In the genomic region with DNA sequence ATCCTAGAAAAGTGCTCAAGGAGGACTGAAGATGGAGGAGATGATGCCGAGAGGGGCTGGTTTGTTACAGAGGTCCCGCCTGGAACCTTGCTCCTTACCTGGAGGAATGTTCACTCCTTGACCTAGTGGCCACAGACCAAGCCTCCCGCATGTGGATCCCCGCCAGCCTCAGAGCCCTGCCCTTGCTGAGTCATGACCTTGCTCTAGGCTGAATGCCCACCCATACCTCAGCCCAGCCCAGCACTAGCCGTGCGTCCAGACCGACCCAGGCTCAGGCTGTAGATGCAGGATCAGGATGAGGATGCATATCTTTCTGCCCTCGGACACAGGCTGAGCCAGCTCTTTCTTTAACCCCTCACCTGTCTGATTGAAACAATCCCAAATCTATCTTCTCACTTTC, we compare ENCODE assay signal across 1 cellular context.
TF ChIP-seq lines count a peak whose summit lies in the region.

No MANE protein-coding gene starts in this region.

TF ChIP-seq in GM23338, 12 proteins besides CTCF, POLR2A, EP300 and RAD21 (continued from another document):
- TF ChIP-seq, protein P1, sequence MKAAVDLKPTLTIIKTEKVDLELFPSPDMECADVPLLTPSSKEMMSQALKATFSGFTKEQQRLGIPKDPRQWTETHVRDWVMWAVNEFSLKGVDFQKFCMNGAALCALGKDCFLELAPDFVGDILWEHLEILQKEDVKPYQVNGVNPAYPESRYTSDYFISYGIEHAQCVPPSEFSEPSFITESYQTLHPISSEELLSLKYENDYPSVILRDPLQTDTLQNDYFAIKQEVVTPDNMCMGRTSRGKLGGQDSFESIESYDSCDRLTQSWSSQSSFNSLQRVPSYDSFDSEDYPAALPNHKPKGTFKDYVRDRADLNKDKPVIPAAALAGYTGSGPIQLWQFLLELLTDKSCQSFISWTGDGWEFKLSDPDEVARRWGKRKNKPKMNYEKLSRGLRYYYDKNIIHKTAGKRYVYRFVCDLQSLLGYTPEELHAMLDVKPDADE (IDR thresholded peaks at IDR 0.05) = no peak
- no peak for TF ChIP-seq POLR2AphosphoS5 (IDR thresholded peaks at IDR 0.05; ENCODE audit: low read depth)
- TF ChIP-seq, protein P2, sequence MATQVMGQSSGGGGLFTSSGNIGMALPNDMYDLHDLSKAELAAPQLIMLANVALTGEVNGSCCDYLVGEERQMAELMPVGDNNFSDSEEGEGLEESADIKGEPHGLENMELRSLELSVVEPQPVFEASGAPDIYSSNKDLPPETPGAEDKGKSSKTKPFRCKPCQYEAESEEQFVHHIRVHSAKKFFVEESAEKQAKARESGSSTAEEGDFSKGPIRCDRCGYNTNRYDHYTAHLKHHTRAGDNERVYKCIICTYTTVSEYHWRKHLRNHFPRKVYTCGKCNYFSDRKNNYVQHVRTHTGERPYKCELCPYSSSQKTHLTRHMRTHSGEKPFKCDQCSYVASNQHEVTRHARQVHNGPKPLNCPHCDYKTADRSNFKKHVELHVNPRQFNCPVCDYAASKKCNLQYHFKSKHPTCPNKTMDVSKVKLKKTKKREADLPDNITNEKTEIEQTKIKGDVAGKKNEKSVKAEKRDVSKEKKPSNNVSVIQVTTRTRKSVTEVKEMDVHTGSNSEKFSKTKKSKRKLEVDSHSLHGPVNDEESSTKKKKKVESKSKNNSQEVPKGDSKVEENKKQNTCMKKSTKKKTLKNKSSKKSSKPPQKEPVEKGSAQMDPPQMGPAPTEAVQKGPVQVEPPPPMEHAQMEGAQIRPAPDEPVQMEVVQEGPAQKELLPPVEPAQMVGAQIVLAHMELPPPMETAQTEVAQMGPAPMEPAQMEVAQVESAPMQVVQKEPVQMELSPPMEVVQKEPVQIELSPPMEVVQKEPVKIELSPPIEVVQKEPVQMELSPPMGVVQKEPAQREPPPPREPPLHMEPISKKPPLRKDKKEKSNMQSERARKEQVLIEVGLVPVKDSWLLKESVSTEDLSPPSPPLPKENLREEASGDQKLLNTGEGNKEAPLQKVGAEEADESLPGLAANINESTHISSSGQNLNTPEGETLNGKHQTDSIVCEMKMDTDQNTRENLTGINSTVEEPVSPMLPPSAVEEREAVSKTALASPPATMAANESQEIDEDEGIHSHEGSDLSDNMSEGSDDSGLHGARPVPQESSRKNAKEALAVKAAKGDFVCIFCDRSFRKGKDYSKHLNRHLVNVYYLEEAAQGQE (IDR thresholded peaks at IDR 0.05; ENCODE audit: unreplicated experiment) = no peak
- TF ChIP-seq EZH2 (IDR thresholded peaks at IDR 0.05; ENCODE audit: low read depth, unreplicated experiment) = no peak
